1 cellular context compared by ENCODE assay signal in the genomic region with DNA sequence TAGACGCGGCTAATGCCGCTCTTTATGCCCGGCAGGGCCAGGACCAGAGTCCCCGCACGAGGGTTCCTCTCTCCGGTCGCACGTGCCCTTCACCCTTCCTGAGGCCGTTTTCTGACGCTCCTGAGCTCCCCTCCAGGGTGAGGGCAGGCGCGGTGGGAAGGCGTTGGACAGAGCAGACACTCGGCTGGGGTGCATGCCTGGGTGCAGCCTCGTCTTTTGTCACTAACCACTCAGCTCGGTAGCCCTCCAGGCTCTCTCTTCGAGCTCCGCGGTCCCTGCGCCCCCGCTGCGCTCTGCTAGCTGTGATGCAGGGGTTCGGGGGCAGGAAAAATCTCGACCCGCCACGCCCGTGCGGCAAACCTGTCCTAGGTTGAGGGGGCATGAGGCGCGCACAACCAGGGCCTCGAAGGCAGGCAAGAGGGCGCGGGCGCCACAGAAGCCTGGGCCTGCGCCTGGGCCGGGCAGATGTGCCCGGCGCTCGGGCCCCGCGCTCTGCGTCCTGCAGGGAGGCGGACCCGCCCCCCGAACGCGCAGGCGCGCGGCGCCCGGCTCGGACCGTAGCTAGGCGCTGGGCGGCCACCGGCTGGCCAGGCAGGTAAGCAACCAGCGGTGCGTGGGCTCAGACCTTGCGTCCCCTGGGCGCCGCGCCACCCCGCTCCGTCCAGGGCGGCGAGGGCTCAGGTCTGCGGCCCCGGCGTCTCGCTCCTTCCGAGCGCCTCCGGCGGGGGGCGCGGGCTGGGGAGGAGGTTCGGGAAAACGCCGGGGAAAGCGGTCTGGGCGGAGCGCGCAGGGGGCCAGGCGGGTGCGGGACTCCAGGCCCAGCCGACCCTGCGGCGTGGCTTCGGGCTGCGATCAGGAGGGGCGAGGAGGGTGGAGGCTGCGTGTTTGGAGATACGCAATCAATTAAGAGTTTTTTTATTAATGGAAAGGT.
TF ChIP-seq lines count a peak whose summit lies in the region.

L3MBTL1 (plus strand) TSS at position 548 of the 931 bp plus-strand sequence. CDS start 5,807 bp downstream, outside the sequence.

TF ChIP-seq in HepG2, 621 proteins besides CTCF, POLR2A, EP300 and RAD21 (continued from another document and continues in another):
- TF ChIP-seq DRAP1 (CRISPR knock-in tag; IDR thresholded peaks at IDR 0.05), result peak; percentile 33; the same call in 1 of the 2 replicates
- no peak for TF ChIP-seq PCBP1 (IDR thresholded peaks at IDR 0.05; ENCODE audit: borderline replicate concordance, low read depth, low read length)
- peak; percentile 92 for TF ChIP-seq KDM5B (CRISPR knock-in tag; IDR thresholded peaks at IDR 0.05; ENCODE audit: borderline replicate concordance)
- no peak for TF ChIP-seq RAD51 (IDR thresholded peaks at IDR 0.05; ENCODE audit: borderline replicate concordance)
- no peak; the same call in 1 of the 2 replicates for TF ChIP-seq ZNF724P (CRISPR knock-in tag; IDR thresholded peaks at IDR 0.05; ENCODE audit: borderline replicate concordance)
- peak; percentile 94 for TF ChIP-seq ZNF563 (CRISPR knock-in tag; IDR thresholded peaks at IDR 0.05)
- TF ChIP-seq ZMYM4 (CRISPR knock-in tag; IDR thresholded peaks at IDR 0.05), result peak; percentile 72
- TF ChIP-seq ZBTB43 (CRISPR knock-in tag; conservative IDR thresholded peaks at IDR 0.05), result 0 out of 2 replicates have a peak, but pooled peaks have one; percentile 32
- TF ChIP-seq ZNF710 (CRISPR knock-in tag; IDR thresholded peaks at IDR 0.05; ENCODE audit: borderline replicate concordance), result peak; percentile 91; the same call in 1 of the 2 replicates
- peak; percentile 77 for TF ChIP-seq XRCC5 (optimal IDR thresholded peaks at IDR 0.05; ENCODE audit: low read length)
- no peak for TF ChIP-seq NFIC (IDR thresholded peaks at IDR 0.05; ENCODE audit: low read length)
- no peak for TF ChIP-seq SIN3A (IDR thresholded peaks at IDR 0.05; ENCODE audit: borderline replicate concordance, low read depth, low read length)
- no peak for TF ChIP-seq CBX5 (CRISPR knock-in tag; IDR thresholded peaks at IDR 0.05; ENCODE audit: borderline replicate concordance)
- peak; percentile 94 for TF ChIP-seq ZSCAN31 (CRISPR knock-in tag; IDR thresholded peaks at IDR 0.05; ENCODE audit: low read depth)
- peak; percentile 74; the same call in 1 of the 2 replicates for TF ChIP-seq EED (CRISPR knock-in tag; IDR thresholded peaks at IDR 0.05)
- 0 out of 2 replicates have a peak, but pooled peaks have one; percentile 47 for TF ChIP-seq ZNF337 (CRISPR knock-in tag; IDR thresholded peaks at IDR 0.05; ENCODE audit: borderline replicate concordance, low read depth)
- peak; percentile 86 for TF ChIP-seq ARID4A (CRISPR knock-in tag; IDR thresholded peaks at IDR 0.05; ENCODE audit: borderline replicate concordance)
- peak; percentile 65; the same call in 1 of the 2 replicates for TF ChIP-seq KAT8 (CRISPR knock-in tag; IDR thresholded peaks at IDR 0.05)
- no peak; the same call in 1 of the 2 replicates for TF ChIP-seq BRD4 (CRISPR knock-in tag; IDR thresholded peaks at IDR 0.05)
- TF ChIP-seq FOXO1 (CRISPR knock-in tag; IDR thresholded peaks at IDR 0.05), result peak; percentile 72; the same call in 1 of the 2 replicates
- peak; percentile 61; the same call in 1 of the 2 replicates for TF ChIP-seq ZNF501 (CRISPR knock-in tag; IDR thresholded peaks at IDR 0.05)
- peak; percentile 98; the same call in 1 of the 2 replicates for TF ChIP-seq ZNF761 (CRISPR knock-in tag; conservative IDR thresholded peaks at IDR 0.05)
- TF ChIP-seq SRF (IDR thresholded peaks at IDR 0.05; ENCODE audit: low read depth, low read length), result no peak
- TF ChIP-seq SP2 (CRISPR knock-in tag; IDR thresholded peaks at IDR 0.05), result no peak
- no peak; the same call in 1 of the 2 replicates for TF ChIP-seq ISX (CRISPR knock-in tag; conservative IDR thresholded peaks at IDR 0.05)
- 0 out of 2 replicates have a peak, but pooled peaks have one; percentile 89 for TF ChIP-seq ZNF383 (CRISPR knock-in tag; IDR thresholded peaks at IDR 0.05; ENCODE audit: borderline replicate concordance)
- peak; percentile 62; the same call in 1 of the 2 replicates for TF ChIP-seq ZXDC (CRISPR knock-in tag; IDR thresholded peaks at IDR 0.05)
- no peak for TF ChIP-seq ZNF224 (CRISPR knock-in tag; IDR thresholded peaks at IDR 0.05)
- TF ChIP-seq RBFOX2 (IDR thresholded peaks at IDR 0.05; ENCODE audit: low read depth, low read length), result peak; percentile 88
- TF ChIP-seq, protein P1, sequence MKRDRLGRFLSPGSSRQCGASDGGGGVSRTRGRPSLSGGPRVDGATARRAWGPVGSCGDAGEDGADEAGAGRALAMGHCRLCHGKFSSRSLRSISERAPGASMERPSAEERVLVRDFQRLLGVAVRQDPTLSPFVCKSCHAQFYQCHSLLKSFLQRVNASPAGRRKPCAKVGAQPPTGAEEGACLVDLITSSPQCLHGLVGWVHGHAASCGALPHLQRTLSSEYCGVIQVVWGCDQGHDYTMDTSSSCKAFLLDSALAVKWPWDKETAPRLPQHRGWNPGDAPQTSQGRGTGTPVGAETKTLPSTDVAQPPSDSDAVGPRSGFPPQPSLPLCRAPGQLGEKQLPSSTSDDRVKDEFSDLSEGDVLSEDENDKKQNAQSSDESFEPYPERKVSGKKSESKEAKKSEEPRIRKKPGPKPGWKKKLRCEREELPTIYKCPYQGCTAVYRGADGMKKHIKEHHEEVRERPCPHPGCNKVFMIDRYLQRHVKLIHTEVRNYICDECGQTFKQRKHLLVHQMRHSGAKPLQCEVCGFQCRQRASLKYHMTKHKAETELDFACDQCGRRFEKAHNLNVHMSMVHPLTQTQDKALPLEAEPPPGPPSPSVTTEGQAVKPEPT (CRISPR knock-in tag; IDR thresholded peaks at IDR 0.05; ENCODE audit: low read depth), result peak; percentile 97
- no peak; the same call in 1 of the 2 replicates for TF ChIP-seq ZNF597 (CRISPR knock-in tag; IDR thresholded peaks at IDR 0.05)
- peak; percentile 94; the same call in 1 of the 2 replicates for TF ChIP-seq ZNF678 (CRISPR knock-in tag; IDR thresholded peaks at IDR 0.05)
- TF ChIP-seq CAMTA2 (CRISPR knock-in tag; IDR thresholded peaks at IDR 0.05; ENCODE audit: borderline replicate concordance), result peak; percentile 86; the same call in 1 of the 2 replicates
- peak; percentile 91; the same call in 1 of the 2 replicates for TF ChIP-seq MTF2 (CRISPR knock-in tag; IDR thresholded peaks at IDR 0.05; ENCODE audit: borderline replicate concordance)
- TF ChIP-seq ZNF781 (CRISPR knock-in tag; IDR thresholded peaks at IDR 0.05; ENCODE audit: borderline replicate concordance, not compliant biosample characterization), result no peak
- TF ChIP-seq, protein P2, sequence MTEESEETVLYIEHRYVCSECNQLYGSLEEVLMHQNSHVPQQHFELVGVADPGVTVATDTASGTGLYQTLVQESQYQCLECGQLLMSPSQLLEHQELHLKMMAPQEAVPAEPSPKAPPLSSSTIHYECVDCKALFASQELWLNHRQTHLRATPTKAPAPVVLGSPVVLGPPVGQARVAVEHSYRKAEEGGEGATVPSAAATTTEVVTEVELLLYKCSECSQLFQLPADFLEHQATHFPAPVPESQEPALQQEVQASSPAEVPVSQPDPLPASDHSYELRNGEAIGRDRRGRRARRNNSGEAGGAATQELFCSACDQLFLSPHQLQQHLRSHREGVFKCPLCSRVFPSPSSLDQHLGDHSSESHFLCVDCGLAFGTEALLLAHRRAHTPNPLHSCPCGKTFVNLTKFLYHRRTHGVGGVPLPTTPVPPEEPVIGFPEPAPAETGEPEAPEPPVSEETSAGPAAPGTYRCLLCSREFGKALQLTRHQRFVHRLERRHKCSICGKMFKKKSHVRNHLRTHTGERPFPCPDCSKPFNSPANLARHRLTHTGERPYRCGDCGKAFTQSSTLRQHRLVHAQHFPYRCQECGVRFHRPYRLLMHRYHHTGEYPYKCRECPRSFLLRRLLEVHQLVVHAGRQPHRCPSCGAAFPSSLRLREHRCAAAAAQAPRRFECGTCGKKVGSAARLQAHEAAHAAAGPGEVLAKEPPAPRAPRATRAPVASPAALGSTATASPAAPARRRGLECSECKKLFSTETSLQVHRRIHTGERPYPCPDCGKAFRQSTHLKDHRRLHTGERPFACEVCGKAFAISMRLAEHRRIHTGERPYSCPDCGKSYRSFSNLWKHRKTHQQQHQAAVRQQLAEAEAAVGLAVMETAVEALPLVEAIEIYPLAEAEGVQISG (CRISPR knock-in tag; IDR thresholded peaks at IDR 0.05), result peak; percentile 82
- peak; percentile 44; the same call in 1 of the 2 replicates for TF ChIP-seq ZNF567 (CRISPR knock-in tag; IDR thresholded peaks at IDR 0.05; ENCODE audit: borderline replicate concordance)
- peak; percentile 89 for TF ChIP-seq ZNF34 (CRISPR knock-in tag; IDR thresholded peaks at IDR 0.05; ENCODE audit: borderline replicate concordance)
- TF ChIP-seq ZNF572 (CRISPR knock-in tag; IDR thresholded peaks at IDR 0.05), result 0 out of 2 replicates have a peak, but pooled peaks have one; percentile 68
- TF ChIP-seq ZNF564 (CRISPR knock-in tag; IDR thresholded peaks at IDR 0.05), result peak; percentile 93
- no peak for TF ChIP-seq EZH2 (conservative IDR thresholded peaks at IDR 0.05; ENCODE audit: low read depth, low read length)
